In genomic region chr6:28281288-28282064, GRCh38 we compare ENCODE assay signal across 1 cellular context.
TF ChIP-seq lines count a peak whose summit lies in the region.

Gene PGBD1 (plus strand): TSS chr6:28281572. CDS start chr6:28283814, 2,242 bp downstream.

TF ChIP-seq in HepG2, 621 proteins besides CTCF, POLR2A, EP300 and RAD21 (continued from another document and continues in another):
- no peak for TF ChIP-seq RCOR2 (CRISPR knock-in tag; IDR thresholded peaks at IDR 0.05)
- peak; percentile 52; the same call in 1 of the 2 replicates for TF ChIP-seq TFE3 (CRISPR knock-in tag; IDR thresholded peaks at IDR 0.05)
- peak; percentile 72; the same call in 1 of the 2 replicates for TF ChIP-seq FOXC1 (CRISPR knock-in tag; IDR thresholded peaks at IDR 0.05; ENCODE audit: borderline replicate concordance)
- TF ChIP-seq SALL2 (CRISPR knock-in tag; IDR thresholded peaks at IDR 0.05) = peak; percentile 60; the same call in 1 of the 2 replicates
- no peak for TF ChIP-seq ZNF572 (CRISPR knock-in tag; IDR thresholded peaks at IDR 0.05)
- TF ChIP-seq KDM5B (CRISPR knock-in tag; IDR thresholded peaks at IDR 0.05; ENCODE audit: borderline replicate concordance) = peak; percentile 80; the same call in 1 of the 2 replicates
- TF ChIP-seq, protein P1, sequence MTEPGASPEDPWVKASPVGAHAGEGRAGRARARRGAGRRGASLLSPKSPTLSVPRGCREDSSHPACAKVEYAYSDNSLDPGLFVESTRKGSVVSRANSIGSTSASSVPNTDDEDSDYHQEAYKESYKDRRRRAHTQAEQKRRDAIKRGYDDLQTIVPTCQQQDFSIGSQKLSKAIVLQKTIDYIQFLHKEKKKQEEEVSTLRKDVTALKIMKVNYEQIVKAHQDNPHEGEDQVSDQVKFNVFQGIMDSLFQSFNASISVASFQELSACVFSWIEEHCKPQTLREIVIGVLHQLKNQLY (CRISPR knock-in tag; IDR thresholded peaks at IDR 0.05) = no peak
- peak; percentile 95 for TF ChIP-seq KAT8 (CRISPR knock-in tag; IDR thresholded peaks at IDR 0.05)
- TF ChIP-seq E2F1 (CRISPR knock-in tag; IDR thresholded peaks at IDR 0.05) = peak; percentile 83
- TF ChIP-seq SAFB2 (CRISPR knock-in tag; IDR thresholded peaks at IDR 0.05; ENCODE audit: borderline replicate concordance, low read depth) = no peak; the same call in 1 of the 2 replicates
- TF ChIP-seq, protein P2, sequence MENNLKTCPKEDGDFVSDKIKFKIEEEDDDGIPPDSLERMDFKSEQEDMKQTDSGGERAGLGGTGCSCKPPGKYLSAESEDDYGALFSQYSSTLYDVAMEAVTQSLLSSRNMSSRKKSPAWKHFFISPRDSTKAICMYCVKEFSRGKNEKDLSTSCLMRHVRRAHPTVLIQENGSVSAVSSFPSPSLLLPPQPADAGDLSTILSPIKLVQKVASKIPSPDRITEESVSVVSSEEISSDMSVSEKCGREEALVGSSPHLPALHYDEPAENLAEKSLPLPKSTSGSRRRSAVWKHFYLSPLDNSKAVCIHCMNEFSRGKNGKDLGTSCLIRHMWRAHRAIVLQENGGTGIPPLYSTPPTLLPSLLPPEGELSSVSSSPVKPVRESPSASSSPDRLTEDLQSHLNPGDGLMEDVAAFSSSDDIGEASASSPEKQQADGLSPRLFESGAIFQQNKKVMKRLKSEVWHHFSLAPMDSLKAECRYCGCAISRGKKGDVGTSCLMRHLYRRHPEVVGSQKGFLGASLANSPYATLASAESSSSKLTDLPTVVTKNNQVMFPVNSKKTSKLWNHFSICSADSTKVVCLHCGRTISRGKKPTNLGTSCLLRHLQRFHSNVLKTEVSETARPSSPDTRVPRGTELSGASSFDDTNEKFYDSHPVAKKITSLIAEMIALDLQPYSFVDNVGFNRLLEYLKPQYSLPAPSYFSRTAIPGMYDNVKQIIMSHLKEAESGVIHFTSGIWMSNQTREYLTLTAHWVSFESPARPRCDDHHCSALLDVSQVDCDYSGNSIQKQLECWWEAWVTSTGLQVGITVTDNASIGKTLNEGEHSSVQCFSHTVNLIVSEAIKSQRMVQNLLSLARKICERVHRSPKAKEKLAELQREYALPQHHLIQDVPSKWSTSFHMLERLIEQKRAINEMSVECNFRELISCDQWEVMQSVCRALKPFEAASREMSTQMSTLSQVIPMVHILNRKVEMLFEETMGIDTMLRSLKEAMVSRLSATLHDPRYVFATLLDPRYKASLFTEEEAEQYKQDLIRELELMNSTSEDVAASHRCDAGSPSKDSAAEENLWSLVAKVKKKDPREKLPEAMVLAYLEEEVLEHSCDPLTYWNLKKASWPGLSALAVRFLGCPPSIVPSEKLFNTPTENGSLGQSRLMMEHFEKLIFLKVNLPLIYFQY (CRISPR knock-in tag; IDR thresholded peaks at IDR 0.05; ENCODE audit: borderline replicate concordance) = peak; percentile 70; the same call in 1 of the 2 replicates
- peak; percentile 72; the same call in 1 of the 2 replicates for TF ChIP-seq ZNF614 (CRISPR knock-in tag; IDR thresholded peaks at IDR 0.05; ENCODE audit: borderline replicate concordance)
- TF ChIP-seq ZIK1 (CRISPR knock-in tag; IDR thresholded peaks at IDR 0.05; ENCODE audit: borderline replicate concordance, low read depth) = no peak
- TF ChIP-seq, protein P3, sequence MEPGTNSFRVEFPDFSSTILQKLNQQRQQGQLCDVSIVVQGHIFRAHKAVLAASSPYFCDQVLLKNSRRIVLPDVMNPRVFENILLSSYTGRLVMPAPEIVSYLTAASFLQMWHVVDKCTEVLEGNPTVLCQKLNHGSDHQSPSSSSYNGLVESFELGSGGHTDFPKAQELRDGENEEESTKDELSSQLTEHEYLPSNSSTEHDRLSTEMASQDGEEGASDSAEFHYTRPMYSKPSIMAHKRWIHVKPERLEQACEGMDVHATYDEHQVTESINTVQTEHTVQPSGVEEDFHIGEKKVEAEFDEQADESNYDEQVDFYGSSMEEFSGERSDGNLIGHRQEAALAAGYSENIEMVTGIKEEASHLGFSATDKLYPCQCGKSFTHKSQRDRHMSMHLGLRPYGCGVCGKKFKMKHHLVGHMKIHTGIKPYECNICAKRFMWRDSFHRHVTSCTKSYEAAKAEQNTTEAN (CRISPR knock-in tag; conservative IDR thresholded peaks at IDR 0.05) = peak; percentile 51; the same call in 1 of the 2 replicates
- TF ChIP-seq LRRFIP1 (CRISPR knock-in tag; conservative IDR thresholded peaks at IDR 0.05) = no peak
- TF ChIP-seq FOSL1 (CRISPR knock-in tag; IDR thresholded peaks at IDR 0.05; ENCODE audit: borderline replicate concordance) = no peak
- peak; percentile 71; the same call in 1 of the 2 replicates for TF ChIP-seq HMGXB3 (CRISPR knock-in tag; IDR thresholded peaks at IDR 0.05; ENCODE audit: borderline replicate concordance)
- TF ChIP-seq POLR2G (IDR thresholded peaks at IDR 0.05; ENCODE audit: low read depth, low read length) = peak; percentile 95
- peak; percentile 67; the same call in 1 of the 2 replicates for TF ChIP-seq MEF2D (CRISPR knock-in tag; IDR thresholded peaks at IDR 0.05)
- TF ChIP-seq, protein P4, sequence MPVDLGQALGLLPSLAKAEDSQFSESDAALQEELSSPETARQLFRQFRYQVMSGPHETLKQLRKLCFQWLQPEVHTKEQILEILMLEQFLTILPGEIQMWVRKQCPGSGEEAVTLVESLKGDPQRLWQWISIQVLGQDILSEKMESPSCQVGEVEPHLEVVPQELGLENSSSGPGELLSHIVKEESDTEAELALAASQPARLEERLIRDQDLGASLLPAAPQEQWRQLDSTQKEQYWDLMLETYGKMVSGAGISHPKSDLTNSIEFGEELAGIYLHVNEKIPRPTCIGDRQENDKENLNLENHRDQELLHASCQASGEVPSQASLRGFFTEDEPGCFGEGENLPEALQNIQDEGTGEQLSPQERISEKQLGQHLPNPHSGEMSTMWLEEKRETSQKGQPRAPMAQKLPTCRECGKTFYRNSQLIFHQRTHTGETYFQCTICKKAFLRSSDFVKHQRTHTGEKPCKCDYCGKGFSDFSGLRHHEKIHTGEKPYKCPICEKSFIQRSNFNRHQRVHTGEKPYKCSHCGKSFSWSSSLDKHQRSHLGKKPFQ (CRISPR knock-in tag; IDR thresholded peaks at IDR 0.05; ENCODE audit: insufficient replicate concordance) = peak; percentile 75
- no peak for TF ChIP-seq NPAS2 (CRISPR knock-in tag; IDR thresholded peaks at IDR 0.05; ENCODE audit: borderline replicate concordance)
- no peak for TF ChIP-seq NFYB (CRISPR knock-in tag; IDR thresholded peaks at IDR 0.05)
- TF ChIP-seq SMYD3 (CRISPR knock-in tag; IDR thresholded peaks at IDR 0.05) = no peak
- TF ChIP-seq JARID2 (CRISPR knock-in tag; IDR thresholded peaks at IDR 0.05; ENCODE audit: insufficient replicate concordance) = peak; percentile 54
- 0 out of 2 replicates have a peak, but pooled peaks have one; percentile 17 for TF ChIP-seq ZNF256 (CRISPR knock-in tag; conservative IDR thresholded peaks at IDR 0.05)
- TF ChIP-seq HOXA3 (CRISPR knock-in tag; IDR thresholded peaks at IDR 0.05) = peak; percentile 83
- peak; percentile 87 for TF ChIP-seq DMAP1 (CRISPR knock-in tag; IDR thresholded peaks at IDR 0.05)
- TF ChIP-seq ZMYM2 (CRISPR knock-in tag; IDR thresholded peaks at IDR 0.05) = 0 out of 2 replicates have a peak, but pooled peaks have one; percentile 48
- peak; percentile 58 for TF ChIP-seq GATAD2A (CRISPR knock-in tag; IDR thresholded peaks at IDR 0.05)
- TF ChIP-seq, protein P5, sequence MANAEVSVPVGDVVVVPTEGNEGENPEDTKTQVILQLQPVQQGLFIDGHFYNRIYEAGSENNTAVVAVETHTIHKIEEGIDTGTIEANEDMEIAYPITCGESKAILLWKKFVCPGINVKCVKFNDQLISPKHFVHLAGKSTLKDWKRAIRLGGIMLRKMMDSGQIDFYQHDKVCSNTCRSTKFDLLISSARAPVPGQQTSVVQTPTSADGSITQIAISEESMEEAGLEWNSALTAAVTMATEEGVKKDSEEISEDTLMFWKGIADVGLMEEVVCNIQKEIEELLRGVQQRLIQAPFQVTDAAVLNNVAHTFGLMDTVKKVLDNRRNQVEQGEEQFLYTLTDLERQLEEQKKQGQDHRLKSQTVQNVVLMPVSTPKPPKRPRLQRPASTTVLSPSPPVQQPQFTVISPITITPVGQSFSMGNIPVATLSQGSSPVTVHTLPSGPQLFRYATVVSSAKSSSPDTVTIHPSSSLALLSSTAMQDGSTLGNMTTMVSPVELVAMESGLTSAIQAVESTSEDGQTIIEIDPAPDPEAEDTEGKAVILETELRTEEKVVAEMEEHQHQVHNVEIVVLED (CRISPR knock-in tag; IDR thresholded peaks at IDR 0.05; ENCODE audit: borderline replicate concordance) = peak; percentile 72
- TF ChIP-seq TBX2 (CRISPR knock-in tag; IDR thresholded peaks at IDR 0.05; ENCODE audit: borderline replicate concordance) = peak; percentile 84
- TF ChIP-seq ZBTB38 (CRISPR knock-in tag; IDR thresholded peaks at IDR 0.05) = 0 out of 2 replicates have a peak, but pooled peaks have one; percentile 28
- TF ChIP-seq ZNF484 (CRISPR knock-in tag; IDR thresholded peaks at IDR 0.05; ENCODE audit: borderline replicate concordance, low read depth) = no peak
- TF ChIP-seq ZNF333 (CRISPR knock-in tag; IDR thresholded peaks at IDR 0.05; ENCODE audit: borderline replicate concordance) = 0 out of 2 replicates have a peak, but pooled peaks have one; percentile 58
- TF ChIP-seq ZNF362 (CRISPR knock-in tag; IDR thresholded peaks at IDR 0.05; ENCODE audit: borderline replicate concordance) = no peak; the same call in 1 of the 2 replicates
- TF ChIP-seq MAF1 (CRISPR knock-in tag; IDR thresholded peaks at IDR 0.05; ENCODE audit: borderline replicate concordance) = 0 out of 2 replicates have a peak, but pooled peaks have one; percentile 85
